ENCODE assay signal across 12 cellular contexts in genomic region chr1:154147510-154147909, GRCh38. TPM values are rescaled to one million over a fixed set of nuclear protein-coding genes. Genes with fewer than 3 reads are reported as not detected.
"Had no signal": no experiment of that assay in that cellular context is flagged by ENCODE, and none has a peak within 500 bp of the region (broad histone marks: within the 10 kb centered on the region; RNA-seq: fewer than 3 reads in every experiment).

No MANE protein-coding gene starts in this region.

RNA-seq across cellular contexts. Expression of gene CFAP141, which starts 58.6 kb away (rescaled TPM):
- total RNA-seq: activated B cell treated with CpG ODN at 0.5 μM for 24 hours; activated CD4-positive, alpha-beta memory T cell treated with anti-CD3 and anti-CD28 coated beads for 36 hours; activated CD4-positive, alpha-beta memory T cell treated with anti-CD3 and anti-CD28 coated beads, Interleukin-2, amount 10 ng/mL, durations not matched to agents 7 days and 5 days; activated CD4-positive, alpha-beta T cell treated with anti-CD3 and anti-CD28 coated beads for 36 hours; activated CD4-positive, alpha-beta T cell treated with anti-CD3 and anti-CD28 coated beads, Interleukin-2, amount 10 ng/mL, durations not matched to agents 24 days and 14 days; activated CD8-positive, alpha-beta memory T cell treated with anti-CD3 and anti-CD28 coated beads for 36 hours; activated CD8-positive, alpha-beta memory T cell treated with anti-CD3 and anti-CD28 coated beads, Interleukin-2, amount 10 ng/mL, durations not matched to agents 7 days and 5 days; activated CD8-positive, alpha-beta T cell treated with anti-CD3 and anti-CD28 coated beads for 36 hours; activated CD8-positive, alpha-beta T cell treated with anti-CD3 and anti-CD28 coated beads, Interleukin-2, amount 10 ng/mL, durations not matched to agents 7 days and 5 days; T-helper 1 cell treated with Interleukin-12 subunit alpha and Interleukin-12 subunit beta and Interleukin-4 antibody, amounts not matched to agents 30 ng/mL and 1 ng/mL, for 36 hours; T-helper 17 cell; WTC11 had no signal
